ENCODE assay signal across 1 cellular context in genomic region chr1:109618614-109619404, GRCh38.
TF ChIP-seq lines count a peak whose summit lies in the region.

No MANE protein-coding gene starts in this region.

TF ChIP-seq in GM12878, 131 proteins besides CTCF, POLR2A, EP300 and RAD21:
- no peak for TF ChIP-seq CUX1 (IDR thresholded peaks at IDR 0.05; ENCODE audit: insufficient replicate concordance, low read depth, low read length)
- 0 out of 2 replicates have a peak, but pooled peaks have one; percentile 3 for TF ChIP-seq CREM (IDR thresholded peaks at IDR 0.05; ENCODE audit: low read depth)
- TF ChIP-seq MTA3 (IDR thresholded peaks at IDR 0.05; ENCODE audit: borderline replicate concordance, low read length) = 0 out of 2 replicates have a peak, but pooled peaks have one; percentile 16
- TF ChIP-seq RUNX3 (IDR thresholded peaks at IDR 0.05; ENCODE audit: low read length) = no peak
TF ChIP-seq in GM12878: peak in this region for 2.
